ENCODE assay signal across 1 cellular context in genomic region chr19:38852231-38853044, GRCh38.
A peak's percentile ranks its signal among the peaks of the same experiment; 100 is the strongest.
TF ChIP-seq lines count a peak whose summit lies in the region.

No MANE protein-coding gene starts in this region.

TF ChIP-seq in H1, 55 proteins besides CTCF, POLR2A, EP300 and RAD21:
- no peak for TF ChIP-seq RNF2 (IDR thresholded peaks at IDR 0.05; ENCODE audit: borderline replicate concordance, low read depth, low read length, missing control alignments, poor library complexity, severe bottlenecking)
- no peak for TF ChIP-seq CBX8 (IDR thresholded peaks at IDR 0.05; ENCODE audit: borderline replicate concordance, low read depth, low read length)
- peak; percentile 53 for TF ChIP-seq KDM4A (IDR thresholded peaks at IDR 0.05; ENCODE audit: low read depth, low read length, severe bottlenecking)
- TF ChIP-seq PHF8 (conservative IDR thresholded peaks at IDR 0.05; ENCODE audit: low read depth, low read length) = peak; percentile 61
- peak; percentile 7; the same call in 1 of the 2 replicates for TF ChIP-seq MAX (IDR thresholded peaks at IDR 0.05)
- no peak for TF ChIP-seq ASH2L (IDR thresholded peaks at IDR 0.05; ENCODE audit: low read length)
- TF ChIP-seq POLR2AphosphoS5 (IDR thresholded peaks at IDR 0.05; ENCODE audit: low read depth, low read length) = peak; percentile 64; the same call in 1 of the 2 replicates
- TF ChIP-seq CREB1 (IDR thresholded peaks at IDR 0.05) = peak; percentile 29; the same call in 1 of the 2 replicates
- peak; percentile 35; the same call in 1 of the 2 replicates for TF ChIP-seq TAF1 (IDR thresholded peaks at IDR 0.05; ENCODE audit: low read depth, low read length)
- no peak for TF ChIP-seq FOSL1 (IDR thresholded peaks at IDR 0.05; ENCODE audit: insufficient read depth, low read depth, low read length)
